ENCODE assay signal across 21 cellular contexts in genomic region chr5:157365732-157366131, GRCh38.
DNase-seq lines count a peak whose midpoint lies in the region; ATAC-seq and TF ChIP-seq lines count a peak whose summit lies in the region.
"Had no signal": no experiment of that assay in that cellular context is flagged by ENCODE, and none has a peak within 500 bp of the region (broad histone marks: within the 10 kb centered on the region; RNA-seq: fewer than 3 reads in every experiment).

No MANE protein-coding gene starts in this region.

- no peak overlapping the region for H2AFZ ChIP-seq in osteoblast (ENCODE audit: low read length)
- H2AFZ ChIP-seq: GM23338 had no signal

- no peaks in the 10 kb centered on the region for H3K27me3 Mint-ChIP-seq in stimulated activated naive CD8-positive, alpha-beta T cell treated with anti-CD3 and anti-CD28 coated beads, Interleukin-15, Interleukin-2, amounts not matched to agents 100 ng/mL and 50 ng/mL, for 24 hours
- no peaks in the 10 kb centered on the region for H3K27me3 Mint-ChIP-seq in stimulated activated naive CD8-positive, alpha-beta T cell treated with anti-CD3 and anti-CD28 coated beads, Interleukin-15, amount 100 ng/mL, for 72 hours
- no peaks in the 10 kb centered on the region for H3K27me3 Mint-ChIP-seq in activated naive CD8-positive, alpha-beta T cell treated with anti-CD3 and anti-CD28 coated beads, Interleukin-2, amount 50 U/mL, for 24 hours
- H3K27me3 Mint-ChIP-seq in natural killer cell (ENCODE audit: low read depth in 2 of 2), result no peaks in the 10 kb centered on the region

- peaks cover 7% of the 10 kb centered on the region for H3K4me1 ChIP-seq in osteoblast (ENCODE audit: insufficient read depth, low read length)
- H3K4me1 ChIP-seq: Caco-2 had no signal

- H3K4me3 ChIP-seq in osteoblast (ENCODE audit: insufficient read depth, low read length), result no peak overlapping the region
- H3K4me3 ChIP-seq: A549, GM23338, MG63, SJSA1 had no signal

- no peaks in the 10 kb centered on the region for H3K9me3 ChIP-seq in osteoblast (ENCODE audit: low read depth, low read length)
- H3K9me3 ChIP-seq: A549, Caco-2, MG63, SJSA1 had no signal

- H4K20me1 ChIP-seq in osteoblast (ENCODE audit: insufficient read depth, low read length), result no peaks in the 10 kb centered on the region

- H3K4me1 Mint-ChIP-seq in stimulated activated naive CD8-positive, alpha-beta T cell treated with anti-CD3 and anti-CD28 coated beads, Interleukin-15, Interleukin-2, amounts not matched to agents 100 ng/mL and 50 ng/mL, for 24 hours (ENCODE audit: low read depth), result peaks cover 22% of the 10 kb centered on the region
- H3K4me1 Mint-ChIP-seq in stimulated activated naive CD8-positive, alpha-beta T cell treated with anti-CD3 and anti-CD28 coated beads, Interleukin-15, amount 100 ng/mL, for 72 hours, result peaks cover 14% of the 10 kb centered on the region
- H3K4me1 Mint-ChIP-seq in activated naive CD8-positive, alpha-beta T cell treated with anti-CD3 and anti-CD28 coated beads, Interleukin-2, amount 50 U/mL, for 24 hours, result peaks cover 17% of the 10 kb centered on the region
- peaks cover 16 to 24% of the 10 kb centered on the region in 2 donors for H3K4me1 Mint-ChIP-seq in natural killer cell

- peak overlapping the region; percentile 39 for H3K27ac Mint-ChIP-seq in stimulated activated naive CD8-positive, alpha-beta T cell treated with anti-CD3 and anti-CD28 coated beads, Interleukin-15, Interleukin-2, amounts not matched to agents 100 ng/mL and 50 ng/mL, for 24 hours
- H3K27ac Mint-ChIP-seq in stimulated activated naive CD8-positive, alpha-beta T cell treated with anti-CD3 and anti-CD28 coated beads, Interleukin-15, amount 100 ng/mL, for 72 hours, result no peak overlapping the region
- H3K27ac Mint-ChIP-seq in activated naive CD8-positive, alpha-beta T cell treated with anti-CD3 and anti-CD28 coated beads, Interleukin-2, amount 50 U/mL, for 24 hours, result peak overlapping the region; percentile 72
- peak overlapping the region; percentile 66 to 79 for H3K27ac Mint-ChIP-seq in natural killer cell
- H3K27ac Mint-ChIP-seq: GM23338 had no signal

- H3K36me3 Mint-ChIP-seq in stimulated activated naive CD8-positive, alpha-beta T cell treated with anti-CD3 and anti-CD28 coated beads, Interleukin-15, Interleukin-2, amounts not matched to agents 100 ng/mL and 50 ng/mL, for 24 hours (ENCODE audit: low read depth), result peaks cover 77% of the 10 kb centered on the region
- H3K36me3 Mint-ChIP-seq in activated naive CD8-positive, alpha-beta T cell treated with anti-CD3 and anti-CD28 coated beads, Interleukin-2, amount 50 U/mL, for 24 hours (ENCODE audit: low read depth), result peaks cover 62% of the 10 kb centered on the region
- peaks cover 37% of the 10 kb centered on the region for H3K36me3 Mint-ChIP-seq in natural killer cell

- no peaks in the 10 kb centered on the region for H3K79me2 ChIP-seq in osteoblast (ENCODE audit: insufficient read depth, low read length)

- no peak for TF ChIP-seq CTCF in natural killer cell (IDR thresholded peaks at IDR 0.05)
- no peak for TF ChIP-seq CTCF in osteoblast (IDR thresholded peaks at IDR 0.05; ENCODE audit: extremely low read depth, low read depth, low read length)

- intact Hi-C loops in natural killer cell (cut with micrococcal nuclease), result no loop called here

- H3K27me3 ChIP-seq in osteoblast (ENCODE audit: insufficient read depth, low read length), result no peaks in the 10 kb centered on the region
- H3K27me3 ChIP-seq: MG63, SJSA1 had no signal

- no peaks in the 10 kb centered on the region for H3K9me3 Mint-ChIP-seq in stimulated activated naive CD8-positive, alpha-beta T cell treated with anti-CD3 and anti-CD28 coated beads, Interleukin-15, Interleukin-2, amounts not matched to agents 100 ng/mL and 50 ng/mL, for 24 hours
- no peaks in the 10 kb centered on the region for H3K9me3 Mint-ChIP-seq in stimulated activated naive CD8-positive, alpha-beta T cell treated with anti-CD3 and anti-CD28 coated beads, Interleukin-15, amount 100 ng/mL, for 72 hours
- H3K9me3 Mint-ChIP-seq in activated naive CD8-positive, alpha-beta T cell treated with anti-CD3 and anti-CD28 coated beads, Interleukin-2, amount 50 U/mL, for 24 hours, result no peaks in the 10 kb centered on the region
- H3K9me3 Mint-ChIP-seq in natural killer cell, result no peaks in the 10 kb centered on the region
- H3K9me3 Mint-ChIP-seq: GM23338 had no signal

- no peaks in the 10 kb centered on the region for H3K36me3 ChIP-seq in osteoblast (ENCODE audit: insufficient read depth, low read length)
- H3K36me3 ChIP-seq: MG63, SJSA1 had no signal

- no peak overlapping the region for H3K4me2 ChIP-seq in osteoblast (ENCODE audit: insufficient read depth, low read length)
- H3K4me2 ChIP-seq: A549, GM23338 had no signal

- no peak overlapping the region for H3K27ac ChIP-seq in osteoblast (ENCODE audit: low read depth, low read length)
- H3K27ac ChIP-seq: A549, SJSA1 had no signal

- no peak for DNase-seq in stimulated activated naive CD8-positive, alpha-beta T cell treated with anti-CD3 and anti-CD28 coated beads, Interleukin-15, amount 100 ng/mL, for 72 hours
- DNase-seq in activated naive CD8-positive, alpha-beta T cell treated with anti-CD3 and anti-CD28 coated beads, Interleukin-2, amount 50 U/mL, for 24 hours, result no peak
- DNase-seq in natural killer cell (no peak), osteoblast (ENCODE audit: insufficient read length, low spot score, missing footprints) (no peak)
- DNase-seq: C1 segment of cervical spinal cord, Caco-2, DMS153, EL, MG63, NCI-H1092, NCI-H146, NCI-H2081, NCI-H510A, NCI-H774, PC-3 had no signal

- H3K4me3 Mint-ChIP-seq in stimulated activated naive CD8-positive, alpha-beta T cell treated with anti-CD3 and anti-CD28 coated beads, Interleukin-15, Interleukin-2, amounts not matched to agents 100 ng/mL and 50 ng/mL, for 24 hours, result no peak overlapping the region
- H3K4me3 Mint-ChIP-seq in stimulated activated naive CD8-positive, alpha-beta T cell treated with anti-CD3 and anti-CD28 coated beads, Interleukin-15, amount 100 ng/mL, for 72 hours, result no peak overlapping the region
- no peak overlapping the region for H3K4me3 Mint-ChIP-seq in activated naive CD8-positive, alpha-beta T cell treated with anti-CD3 and anti-CD28 coated beads, Interleukin-2, amount 50 U/mL, for 24 hours
- no peak overlapping the region for H3K4me3 Mint-ChIP-seq in natural killer cell
- H3K4me3 Mint-ChIP-seq: GM23338 had no signal

- ATAC-seq in stimulated activated naive CD8-positive, alpha-beta T cell treated with anti-CD3 and anti-CD28 coated beads, Interleukin-15, amount 100 ng/mL, for 72 hours, result no peak
- ATAC-seq in activated naive CD8-positive, alpha-beta T cell treated with anti-CD3 and anti-CD28 coated beads, Interleukin-2, amount 50 U/mL, for 24 hours, result no peak
- no peak for ATAC-seq in natural killer cell
- ATAC-seq in GM18873 (IDR thresholded peaks at IDR 0.05; ENCODE audit: low FRiP score, unreplicated experiment), result no peak
- no peak for ATAC-seq in GM21529 (IDR thresholded peaks at IDR 0.05; ENCODE audit: unreplicated experiment)
- ATAC-seq: A549, GM23338, PC-3 had no signal

Comparison
In these comparisons a context has a peak if more than half of its experiments do, and no peak if none do; other contexts are left out.
1. H3K27ac Mint-ChIP-seq: peak in stimulated activated naive CD8-positive, alpha-beta T cell treated with anti-CD3 and anti-CD28 coated beads, Interleukin-15, Interleukin-2, amounts not matched to agents 100 ng/mL and 50 ng/mL, for 24 hours (single experiment), activated naive CD8-positive, alpha-beta T cell treated with anti-CD3 and anti-CD28 coated beads, Interleukin-2, amount 50 U/mL, for 24 hours (single experiment) and natural killer cell (2 of 2); none in stimulated activated naive CD8-positive, alpha-beta T cell treated with anti-CD3 and anti-CD28 coated beads, Interleukin-15, amount 100 ng/mL, for 72 hours (0 of 2).